In the genomic region with DNA sequence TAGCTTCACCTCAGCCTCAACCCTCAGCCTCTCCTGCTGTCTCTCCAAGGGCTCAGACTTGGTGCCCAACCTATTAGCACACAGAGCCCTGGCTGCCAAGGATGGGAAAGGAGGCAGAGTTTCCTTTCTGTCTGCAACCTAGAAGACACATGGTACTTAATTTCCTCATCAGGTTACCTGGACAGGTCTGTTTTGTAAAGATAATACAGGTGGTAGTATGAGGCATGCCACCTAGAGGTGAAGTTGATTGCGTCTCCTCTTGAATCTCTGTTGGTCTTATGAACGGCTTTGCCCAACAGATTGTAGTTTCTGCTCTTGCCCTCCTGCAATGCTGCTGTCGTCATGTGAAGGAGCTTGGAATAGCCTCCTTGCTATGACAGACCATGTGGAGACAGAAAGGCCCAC, we compare ENCODE assay signal across 13 cellular contexts. TPM values are rescaled to one million over a fixed set of nuclear protein-coding genes. Genes with fewer than 3 reads are reported as not detected.
DNase-seq lines count a peak whose midpoint lies in the region; ATAC-seq, FAIRE-seq and TF ChIP-seq lines count a peak whose summit lies in the region.
"Had no signal": no experiment of that assay in that cellular context is flagged by ENCODE, and none has a peak within 500 bp of the region (broad histone marks: within the 10 kb centered on the region; RNA-seq: fewer than 3 reads in every experiment).

No MANE protein-coding gene starts in this region.

- TF ChIP-seq CTCF in GM12874 (IDR thresholded peaks at IDR 0.05; ENCODE audit: insufficient read depth, low read depth, low read length) (0 out of 2 replicates have a peak, but pooled peaks have one; percentile 28), bronchial epithelial cell (IDR thresholded peaks at IDR 0.05; ENCODE audit: insufficient read depth, low read length, severe bottlenecking) (peak; percentile 57)

- no peak for ATAC-seq in HG03045 (IDR thresholded peaks at IDR 0.05; ENCODE audit: unreplicated experiment)
- no peak for ATAC-seq in GM21576 (IDR thresholded peaks at IDR 0.05; ENCODE audit: unreplicated experiment)
- no peak for ATAC-seq in GM18502 (IDR thresholded peaks at IDR 0.05; ENCODE audit: poor library complexity, unreplicated experiment)

- no peaks in the 10 kb centered on the region for H3K36me3 ChIP-seq in bronchial epithelial cell (ENCODE audit: control insufficient read depth, insufficient read depth, low read length)
- H3K36me3 ChIP-seq: adrenal gland, MG63 had no signal

- peak; percentile 13 for DNase-seq in NCI-H146 (lab: John Stamatoyannopoulos, UW)
- DNase-seq in bronchial epithelial cell (ENCODE audit: low read depth) = peak; percentile 45
- peak; percentile 33 for DNase-seq in mucosa of gallbladder (ENCODE audit: low spot score)
- DNase-seq in kidney glomerular epithelial cell (lab: John Stamatoyannopoulos, UW) = no peak
- DNase-seq: adrenal gland, DMS153, GOT3, MG63, NCI-H446 had no signal

- no peak for FAIRE-seq in bronchial epithelial cell (lab: Jason Lieb, UNC)

- H3K4me3 ChIP-seq in bronchial epithelial cell (ENCODE audit: low read depth, low read length) = no peak overlapping the region
- H3K4me3 ChIP-seq: adrenal gland, MG63 had no signal

- H3K27me3 ChIP-seq in bronchial epithelial cell (ENCODE audit: control insufficient read depth, insufficient read depth, low read length) = no peaks in the 10 kb centered on the region
- H3K27me3 ChIP-seq: adrenal gland, MG63 had no signal

RNA-seq across cellular contexts. Expression of a gene that starts 44.5 kb away (rescaled TPM):
- total RNA-seq in bronchial epithelial cell (48.5 and 53.7 TPM in 2 replicates), mucosa of gallbladder (38.0 TPM)

RNA-seq across cellular contexts. Expression of a gene that starts 51.9 kb away (rescaled TPM):
- total RNA-seq in bronchial epithelial cell (17.7 and 18.2 TPM in 2 replicates), mucosa of gallbladder (93.3 TPM)
